26 cellular contexts compared by ENCODE assay signal in genomic region chr2:1613078-1613445, GRCh38.
"Had no signal": no experiment of that assay in that cellular context is flagged by ENCODE, and none has a peak within 500 bp of the region (broad histone marks: within the 10 kb centered on the region; RNA-seq: fewer than 3 reads in every experiment).

No MANE protein-coding gene starts in this region.

- H3K27ac ChIP-seq: breast epithelium, esophagus muscularis mucosa, foreskin keratinocyte, pancreas, psoas muscle, thoracic aorta, uterus had no signal

- H3K4me1 ChIP-seq: breast epithelium, esophagus muscularis mucosa, pancreas, psoas muscle, sigmoid colon, uterus had no signal

- H3K9me3 ChIP-seq: breast epithelium, esophagus muscularis mucosa, pancreas, psoas muscle, sigmoid colon, thoracic aorta, uterus had no signal

- FAIRE-seq: colon, islet of Langerhans, pancreas, small intestine had no signal

- ATAC-seq: activated naive CD8-positive, alpha-beta T cell treated with anti-CD3 and anti-CD28 coated beads, Interleukin-2, amount 50 U/mL, for 24 hours; stimulated activated effector memory CD8-positive, alpha-beta T cell treated with anti-CD3 and anti-CD28 coated beads, Interleukin-12 subunit alpha, Interleukin-12 subunit beta, amount 100 ng/mL, for 72 hours had no signal

- DNase-seq: activated B cell treated with CpG ODN at 0.5 μM for 24 hours; activated CD4-positive, alpha-beta T cell treated with anti-CD3 and anti-CD28 coated beads, Interleukin-2, amount 50 U/mL, for 1 hour; activated gamma-delta T cell treated with Interleukin-2 at 50 U/mL for 16 hours; activated naive CD8-positive, alpha-beta T cell treated with anti-CD3 and anti-CD28 coated beads, Interleukin-2, amount 50 U/mL, for 24 hours; activated T-cell treated with anti-CD3 and anti-CD28 coated beads for 4 hours; amygdala; dermis blood vessel endothelial cell; effector CD4-positive, alpha-beta T cell; left cardiac atrium; naive B cell; nephron progenitor cell; pancreas; psoas muscle; sigmoid colon; small intestine; stimulated activated CD4-positive, alpha-beta T cell treated with anti-CD3 and anti-CD28 coated beads, Interleukin-4, amount 100 ng/mL, for 24 hours; T-helper 1 cell; trophoblast cell; uterus had no signal

- H3K36me3 ChIP-seq: breast epithelium, esophagus muscularis mucosa, pancreas, sigmoid colon, thoracic aorta, uterus had no signal

- H3K4me3 ChIP-seq: breast epithelium, esophagus muscularis mucosa, pancreas, psoas muscle, sigmoid colon, thoracic aorta, uterus had no signal

- H3K27me3 ChIP-seq: breast epithelium, esophagus muscularis mucosa, foreskin keratinocyte, pancreas, sigmoid colon, uterus had no signal
